ENCODE assay signal across 19 cellular contexts in genomic region chr2:196970089-196970488, GRCh38. TPM values are rescaled to one million over a fixed set of nuclear protein-coding genes. Genes with fewer than 3 reads are reported as not detected.
DNase-seq lines count a peak whose midpoint lies in the region; ATAC-seq, FAIRE-seq and TF ChIP-seq lines count a peak whose summit lies in the region.
"Had no signal": no experiment of that assay in that cellular context is flagged by ENCODE, and none has a peak within 500 bp of the region (broad histone marks: within the 10 kb centered on the region; RNA-seq: fewer than 3 reads in every experiment).

No MANE protein-coding gene starts in this region.

- H3K79me2 ChIP-seq in KMS-11 (ENCODE audit: insufficient read depth, low read depth), result no peaks in the 10 kb centered on the region
- H3K79me2 ChIP-seq in osteoblast (ENCODE audit: insufficient read depth, low read length), result no peaks in the 10 kb centered on the region

- H2AFZ ChIP-seq in KMS-11 (ENCODE audit: low read depth) (no peak overlapping the region), osteoblast (ENCODE audit: low read length) (peak overlapping the region; percentile 69)
- H2AFZ ChIP-seq: PC-9 had no signal

- peak; percentile 57 for FAIRE-seq in GM18507 (lab: Jason Lieb, UNC)
- FAIRE-seq: GM12878, K562 had no signal

- ATAC-seq in HG02870 (IDR thresholded peaks at IDR 0.05; ENCODE audit: unreplicated experiment), result no peak
- ATAC-seq: GM12878, HCT116, K562 had no signal

- H3K27ac ChIP-seq in KMS-11 (peak overlapping the region; percentile 14; the same call in 1 of the 2 replicates), osteoblast (ENCODE audit: low read depth, low read length) (no peak overlapping the region)
- H3K27ac ChIP-seq: C4-2B, PC-9 had no signal

- H3K9me3 ChIP-seq in adipocyte (ENCODE audit: control insufficient read depth, low read length) (no peaks in the 10 kb centered on the region), osteoblast (ENCODE audit: low read depth, low read length) (no peaks in the 10 kb centered on the region)
- H3K9me3 ChIP-seq: SK-N-SH had no signal

- H3K4me2 ChIP-seq in KMS-11, result no peak overlapping the region; the same call in 1 of the 2 replicates
- peak overlapping the region; percentile 27 for H3K4me2 ChIP-seq in osteoblast (ENCODE audit: insufficient read depth, low read length)
- H3K4me2 ChIP-seq: PC-9, SK-N-SH had no signal

- H3K9ac ChIP-seq in KMS-11 (no peak overlapping the region), adipocyte (ENCODE audit: low read length) (no peak overlapping the region)
- H3K9ac ChIP-seq: SK-N-SH had no signal

- TF ChIP-seq CTCF in KMS-11 (conservative IDR thresholded peaks at IDR 0.05; ENCODE audit: low read depth, low read length) (no peak), osteoblast (IDR thresholded peaks at IDR 0.05; ENCODE audit: extremely low read depth, low read depth, low read length) (no peak)

- H3K27me3 ChIP-seq in KMS-11 (ENCODE audit: insufficient read depth, low read depth) (no peaks in the 10 kb centered on the region), adipocyte (replicated peaks; ENCODE audit: control insufficient read depth, insufficient read depth, low read length) (no peaks in the 10 kb centered on the region), osteoblast (ENCODE audit: insufficient read depth, low read length) (no peaks in the 10 kb centered on the region)

- H4K20me1 ChIP-seq in KMS-11 (ENCODE audit: insufficient read depth) (no peaks in the 10 kb centered on the region), osteoblast (ENCODE audit: insufficient read depth, low read length) (no peaks in the 10 kb centered on the region)

- no peak for DNase-seq in GM18507 (ENCODE audit: extremely low spot score, insufficient read length, low read depth)
- DNase-seq in adipocyte (ENCODE audit: low read depth), result peak; percentile 14
- DNase-seq in osteoblast (ENCODE audit: insufficient read length, low spot score, missing footprints), result no peak
- no peak for DNase-seq in NCI-H1694 treated with DMSO at 0.1 percent for 48 hours (lab: John Stamatoyannopoulos, UW)
- DNase-seq in Ammon's horn (ENCODE audit: low spot score), result no peak
- DNase-seq: COR-L47, NCI-H1436 treated with DMSO at 0.1 percent for 48 hours, NCI-H2107, NCI-H345, NCI-H69, PC-9, Right ventricle myocardium superior, SK-N-SH had no signal

- peaks cover 9% of the 10 kb centered on the region for H3K4me1 ChIP-seq in KMS-11 (ENCODE audit: low read depth, poor library complexity, severe bottlenecking)
- peaks cover 15% of the 10 kb centered on the region for H3K4me1 ChIP-seq in adipocyte (ENCODE audit: control insufficient read depth, insufficient read depth, low read length)
- peaks cover 16% of the 10 kb centered on the region for H3K4me1 ChIP-seq in osteoblast (ENCODE audit: insufficient read depth, low read length)

- no peak overlapping the region for H3K4me3 ChIP-seq in KMS-11 (IDR thresholded peaks at IDR 0.05; ENCODE audit: insufficient read depth, low read depth, low read length)
- no peak overlapping the region for H3K4me3 ChIP-seq in adipocyte (ENCODE audit: low read length)
- no peak overlapping the region for H3K4me3 ChIP-seq in osteoblast (ENCODE audit: insufficient read depth, low read length)
- H3K4me3 ChIP-seq: GM12878, K562, PC-9 had no signal

- H3K36me3 ChIP-seq in KMS-11 (ENCODE audit: insufficient read depth), result no peaks in the 10 kb centered on the region
- no peaks in the 10 kb centered on the region for H3K36me3 ChIP-seq in adipocyte (ENCODE audit: control insufficient read depth, insufficient read depth, low read length, severe bottlenecking)
- no peaks in the 10 kb centered on the region for H3K36me3 ChIP-seq in osteoblast (ENCODE audit: insufficient read depth, low read length)

RNA-seq across cellular contexts. Expression of gene PGAP1, which starts 43.6 kb away (rescaled TPM):
- 7.2 and 9.1 TPM in 2 replicates for total RNA-seq in osteoblast
